In genomic region chr4:81466841-81467671, GRCh38 we compare ENCODE assay signal across 8 cellular contexts. TPM values are rescaled to one million over a fixed set of nuclear protein-coding genes. Genes with fewer than 3 reads are reported as not detected.
DNase-seq lines count a peak whose midpoint lies in the region; ATAC-seq, FAIRE-seq and TF ChIP-seq lines count a peak whose summit lies in the region.

No MANE protein-coding gene starts in this region.

- no peak for ATAC-seq in HG03196 (IDR thresholded peaks at IDR 0.05; ENCODE audit: unreplicated experiment)

- no peak overlapping the region for H3K27ac ChIP-seq in parathyroid adenoma

- DNase-seq in Caki2 (ENCODE audit: low read depth), result peak; percentile 43
- peak; percentile 30 for DNase-seq in HuH-7 (ENCODE audit: low spot score)
- DNase-seq in OCI-M2 (lab: John Stamatoyannopoulos, UW; ENCODE audit: unreplicated experiment), result peak; percentile 39
- DNase-seq in activated T-helper 1 cell treated with anti-CD3 and anti-CD28 coated beads, Interleukin-2, amount 50 U/mL, for 16 hours (ENCODE audit: low read depth in 1 of 2, low spot score in 1 of 2), result peak; percentile 30 to 45
- peak; percentile 54 for DNase-seq in fibroblast of the conjunctiva (ENCODE audit: low read depth)
- no peak for DNase-seq in H54 (ENCODE audit: insufficient read length, low spot score)

- in situ Hi-C loops in Caki2 (cut with HindIII; ENCODE audit: low pct_unique_long_range_greater_than_20kb, low sequenced_read_pairs), result no loop called here

- H3K9ac ChIP-seq in parathyroid adenoma, result no peak overlapping the region

- no peak for FAIRE-seq in H54 (lab: Jason Lieb, UNC)

- no peak for TF ChIP-seq POLR2A in H54 (IDR thresholded peaks at IDR 0.05; ENCODE audit: low read depth, low read length)

- peak; percentile 76 for TF ChIP-seq CTCF in parathyroid adenoma (IDR thresholded peaks at IDR 0.05)

- H3K4me3 ChIP-seq in parathyroid adenoma (ENCODE audit: low read depth, low read length), result no peak overlapping the region

- peaks cover 9% of the 10 kb centered on the region for H3K79me2 ChIP-seq in parathyroid adenoma

- H3K36me3 ChIP-seq in parathyroid adenoma (ENCODE audit: control insufficient read depth, insufficient read depth, low read length), result no peaks in the 10 kb centered on the region

- no peak overlapping the region for H2AFZ ChIP-seq in parathyroid adenoma

- no peaks in the 10 kb centered on the region for H3K9me3 ChIP-seq in parathyroid adenoma (ENCODE audit: control insufficient read depth, low read length)

- H3K4me1 ChIP-seq in parathyroid adenoma, result peaks cover 4% of the 10 kb centered on the region

- peak overlapping the region; percentile 30 for H3K4me2 ChIP-seq in parathyroid adenoma (ENCODE audit: low read length)

- H3K27me3 ChIP-seq in parathyroid adenoma (ENCODE audit: control insufficient read depth, insufficient read depth, low read length), result no peaks in the 10 kb centered on the region

RNA-seq across cellular contexts. Expression of gene RASGEF1B, which starts 4.7 kb away (rescaled TPM):
- total RNA-seq in Caki2 (2014; rRNA removed; shearing (Covaris generic); ENCODE audit: low replicate concordance), result 3.6 and 5.5 TPM in 2 replicates
